In the genomic region with DNA sequence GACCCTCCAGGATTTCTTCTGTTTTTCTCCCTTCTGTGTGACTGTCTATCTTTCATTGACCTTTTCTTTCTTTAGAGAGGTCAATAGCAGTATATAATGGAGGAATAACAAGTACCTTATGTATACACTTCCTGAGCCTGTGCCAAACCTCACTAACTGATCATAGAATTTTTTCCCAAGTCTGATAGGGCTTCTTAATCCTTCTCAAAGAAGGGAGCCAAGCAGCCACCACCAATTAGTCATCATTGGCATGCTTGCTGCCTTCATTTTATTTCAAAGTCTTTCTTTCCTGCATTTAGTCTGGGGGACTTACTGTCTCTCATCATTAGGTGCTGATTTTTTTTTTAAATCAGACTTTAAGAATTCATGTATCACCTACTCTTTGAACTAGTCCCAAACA, we compare ENCODE assay signal across 24 cellular contexts.
DNase-seq lines count a peak whose midpoint lies in the region; ATAC-seq and TF ChIP-seq lines count a peak whose summit lies in the region.
"Had no signal": no experiment of that assay in that cellular context is flagged by ENCODE, and none has a peak within 500 bp of the region (broad histone marks: within the 10 kb centered on the region; RNA-seq: fewer than 3 reads in every experiment).

No MANE protein-coding gene starts in this region.

- no peak for ATAC-seq in left lobe of liver
- ATAC-seq: activated CD8-positive, alpha-beta T cell treated with anti-CD3 and anti-CD28 coated beads, Interleukin-2, amount 10 ng/mL, durations not matched to agents 7 days and 5 days; esophagus mucosa; naive thymus-derived CD4-positive, alpha-beta T cell had no signal

- H2BK5ac ChIP-seq in H9 (ENCODE audit: insufficient read length, low read length), result no peak overlapping the region

- peaks cover 8% of the 10 kb centered on the region for H3K4me1 ChIP-seq in H9 (ENCODE audit: insufficient read depth, low read length)
- H3K4me1 ChIP-seq: BLaER1, Caco-2, right atrium auricular region, tibial nerve had no signal

- H3K36me3 Mint-ChIP-seq in H9 (ENCODE audit: insufficient read depth in 1 of 3, low read depth in 3 of 3) (peaks cover 0 to 2% (median 0%) of the 10 kb centered on the region in 3 experiments; a peak in 1 of 7 replicates), chondrocyte (ENCODE audit: low read depth) (no peaks in the 10 kb centered on the region)
- H3K36me3 Mint-ChIP-seq: naive thymus-derived CD4-positive, alpha-beta T cell had no signal

- no peak overlapping the region for H2AK5ac ChIP-seq in H9 (ENCODE audit: insufficient read length, low read length)

- H3K4me3 Mint-ChIP-seq in H9 (no peak overlapping the region), chondrocyte (ENCODE audit: unreplicated experiment) (no peak overlapping the region)
- H3K4me3 Mint-ChIP-seq: activated CD8-positive, alpha-beta T cell treated with anti-CD3 and anti-CD28 coated beads, Interleukin-2, amount 10 ng/mL, durations not matched to agents 7 days and 5 days; naive thymus-derived CD4-positive, alpha-beta T cell; stimulated activated naive CD8-positive, alpha-beta T cell treated with anti-CD3 and anti-CD28 coated beads, Interleukin-15, Interleukin-2, amounts not matched to agents 100 ng/mL and 50 ng/mL, for 24 hours had no signal

- H3K4me1 Mint-ChIP-seq in H9 (peaks cover 59 to 69% of the 10 kb centered on the region in 2 experiments), chondrocyte (ENCODE audit: low read depth) (no peaks in the 10 kb centered on the region)
- H3K4me1 Mint-ChIP-seq: naive thymus-derived CD4-positive, alpha-beta T cell had no signal

- no peak for TF ChIP-seq CTCF in AG09319 (IDR thresholded peaks at IDR 0.05; ENCODE audit: low read depth, low read length)
- TF ChIP-seq CTCF in H9 (conservative IDR thresholded peaks at IDR 0.05), result no peak
- TF ChIP-seq CTCF in chondrocyte (IDR thresholded peaks at IDR 0.05), result no peak
- no peak for TF ChIP-seq CTCF in coronary artery (IDR thresholded peaks at IDR 0.05)

- no peak overlapping the region for H2AFZ ChIP-seq in H9 (ENCODE audit: low read length)

- H4K91ac ChIP-seq in H9 (ENCODE audit: insufficient read length, low read depth, low read length), result no peak overlapping the region

- H2BK15ac ChIP-seq in H9 (ENCODE audit: low read depth, low read length), result no peak overlapping the region

- H3K79me1 ChIP-seq in H9 (ENCODE audit: insufficient read depth, low read depth, low read length, poor library complexity, severe bottlenecking), result no peaks in the 10 kb centered on the region

- H3T11ph ChIP-seq in H9 (ENCODE audit: low read length), result no peak overlapping the region

- H3K14ac ChIP-seq in H9 (ENCODE audit: insufficient read depth, low read length), result no peak overlapping the region

- no peak overlapping the region for H4K5ac ChIP-seq in H9 (ENCODE audit: insufficient read length, low read depth, low read length)

- H2BK20ac ChIP-seq in H9 (ENCODE audit: low read depth, low read length, poor library complexity, severe bottlenecking), result no peak overlapping the region

- H2BK120ac ChIP-seq in H9 (ENCODE audit: low read depth, low read length, poor library complexity, severe bottlenecking), result no peak overlapping the region

- no peak overlapping the region for H3K18ac ChIP-seq in H9 (ENCODE audit: insufficient read length, low read depth, low read length)

- H4K20me1 ChIP-seq in H9 (ENCODE audit: control insufficient read depth, insufficient read depth, insufficient read length), result no peaks in the 10 kb centered on the region
- H4K20me1 ChIP-seq: BLaER1 had no signal

- DNase-seq in AG09319 (ENCODE audit: extremely low read depth, low read depth) (peak; percentile 10), HS-5 (ENCODE audit: low read depth) (peak; percentile 6), astrocyte of the hippocampus (ENCODE audit: low read depth, low spot score) (peak; percentile 81), iris pigment epithelial cell (ENCODE audit: low read depth) (peak; percentile 76), left lobe of liver (ENCODE audit: low spot score) (no peak), H9 (no peak), chondrocyte (ENCODE audit: low spot score) (no peak), coronary artery (ENCODE audit: low spot score) (no peak)
- DNase-seq: activated CD8-positive, alpha-beta T cell treated with anti-CD3 and anti-CD28 coated beads, Interleukin-2, amount 10 ng/mL, durations not matched to agents 7 days and 5 days; activated T-cell treated with anti-CD3 and anti-CD28 coated beads, Interleukin-2, amount 50 U/mL, for 1 hour; amygdala; Caco-2; DND-41; effector CD8-positive, alpha-beta T cell; glutamatergic neuron; mesenchymal stem cell; naive thymus-derived CD4-positive, alpha-beta T cell; NCI-H748 treated with DMSO at 0.1 percent for 48 hours; T-helper 9 cell had no signal

- H3K27me3 Mint-ChIP-seq in H9 (ENCODE audit: low read depth) (no peaks in the 10 kb centered on the region), chondrocyte (ENCODE audit: low read depth) (no peaks in the 10 kb centered on the region)
- H3K27me3 Mint-ChIP-seq: stimulated activated naive CD8-positive, alpha-beta T cell treated with anti-CD3 and anti-CD28 coated beads, Interleukin-15, Interleukin-2, amounts not matched to agents 100 ng/mL and 50 ng/mL, for 24 hours had no signal

- H3K23ac ChIP-seq in H9 (ENCODE audit: insufficient read length, low read depth, low read length), result no peak overlapping the region

- no peak overlapping the region for H3K56ac ChIP-seq in H9 (ENCODE audit: insufficient read length, low read depth, low read length)

- H3K27ac ChIP-seq in H9 (ENCODE audit: insufficient read length, low read depth, low read length) (no peak overlapping the region), coronary artery (no peak overlapping the region)
- H3K27ac ChIP-seq: BLaER1, right atrium auricular region, tibial nerve had no signal

- H3K9ac ChIP-seq in H9 (ENCODE audit: extremely low read depth, insufficient read length, low read length), result no peak overlapping the region
- H3K9ac ChIP-seq: BLaER1 had no signal

- H4K8ac ChIP-seq in H9 (replicated peaks; ENCODE audit: insufficient read length, low read depth, low read length), result no peak overlapping the region

- no peak overlapping the region for H3K4me3 ChIP-seq in coronary artery
- H3K4me3 ChIP-seq: BLaER1, right atrium auricular region, tibial nerve had no signal

- no peaks in the 10 kb centered on the region for H3K9me3 Mint-ChIP-seq in H9
- no peaks in the 10 kb centered on the region for H3K9me3 Mint-ChIP-seq in chondrocyte (ENCODE audit: low read depth)
- H3K9me3 Mint-ChIP-seq: stimulated activated naive CD8-positive, alpha-beta T cell treated with anti-CD3 and anti-CD28 coated beads, Interleukin-15, Interleukin-2, amounts not matched to agents 100 ng/mL and 50 ng/mL, for 24 hours had no signal

- no peaks in the 10 kb centered on the region; the same call in 1 of the 2 replicates for H3K79me2 ChIP-seq in H9 (ENCODE audit: insufficient read depth, low read length)

- H3K9me3 ChIP-seq in H9 (ENCODE audit: control insufficient read depth, low read depth, low read length), result no peaks in the 10 kb centered on the region
- H3K9me3 ChIP-seq: BLaER1, Caco-2, right atrium auricular region, tibial nerve had no signal

- H3K27ac Mint-ChIP-seq in H9 (peak overlapping the region in 1 of 3 experiments; percentile 33; a peak in 1 of 7 replicates), chondrocyte (ENCODE audit: unreplicated experiment) (no peak overlapping the region)
- H3K27ac Mint-ChIP-seq: activated CD8-positive, alpha-beta T cell treated with anti-CD3 and anti-CD28 coated beads, Interleukin-2, amount 10 ng/mL, durations not matched to agents 7 days and 5 days; naive thymus-derived CD4-positive, alpha-beta T cell; stimulated activated naive CD8-positive, alpha-beta T cell treated with anti-CD3 and anti-CD28 coated beads, Interleukin-15, Interleukin-2, amounts not matched to agents 100 ng/mL and 50 ng/mL, for 24 hours had no signal

- H3K4ac ChIP-seq in H9 (ENCODE audit: low read depth, low read length), result no peak overlapping the region

- H2BK12ac ChIP-seq in H9 (ENCODE audit: insufficient read length, low read depth, low read length), result no peak overlapping the region

- H3K23me2 ChIP-seq in H9 (ENCODE audit: insufficient read length, low read depth, low read length, poor library complexity, severe bottlenecking), result no peaks in the 10 kb centered on the region

- H3K27me3 ChIP-seq in H9 (ENCODE audit: insufficient read depth, low read length), result no peaks in the 10 kb centered on the region
- H3K27me3 ChIP-seq: BLaER1, right atrium auricular region, tibial nerve had no signal

- H3K4me2 ChIP-seq in H9 (ENCODE audit: insufficient read depth, insufficient read length, low read length), result no peak overlapping the region
- H3K4me2 ChIP-seq: BLaER1 had no signal

Comparison
In these comparisons a context has a peak if more than half of its experiments do, and no peak if none do; other contexts are left out.
1. DNase-seq: peak in AG09319 (single experiment), HS-5 (single experiment), astrocyte of the hippocampus (single experiment) and iris pigment epithelial cell (single experiment); none in left lobe of liver (single experiment), H9 (single experiment), chondrocyte (single experiment) and coronary artery (single experiment).